Comparison of ENCODE assay signal across 22 cellular contexts in genomic region chr7:149253665-149254064, GRCh38.
"Had no signal": no experiment of that assay in that cellular context is flagged by ENCODE, and none has a peak within 500 bp of the region (broad histone marks: within the 10 kb centered on the region; RNA-seq: fewer than 3 reads in every experiment).

No MANE protein-coding gene starts in this region.

- DNase-seq: activated CD4-positive, alpha-beta T cell treated with anti-CD3 and anti-CD28 coated beads for 36 hours; activated CD4-positive, alpha-beta T cell treated with anti-CD3 and anti-CD28 coated beads, Interleukin-2, amount 50 U/mL, for 1 hour; activated CD8-positive, alpha-beta memory T cell treated with anti-CD3 and anti-CD28 coated beads, Interleukin-2, amount 50 U/mL, for 4 hours; activated CD8-positive, alpha-beta T cell treated with anti-CD3 and anti-CD28 coated beads for 36 hours; activated effector memory CD4-positive, alpha-beta T cell treated with Interleukin-2 at 50 U/mL for 16 hours; activated naive CD4-positive, alpha-beta T cell; IMR-90; NCI-H1092; NCI-H1417; NCI-H1930; NCI-H2171; NCI-H2227 treated with DMSO at 0.1 percent for 48 hours; NCI-H526 treated with DMSO at 0.1 percent for 48 hours; NCI-H82; RPMI8226; SJCRH30; SK-N-SH; T-helper 1 cell; WERI-Rb-1 had no signal

- ATAC-seq: activated CD4-positive, alpha-beta T cell treated with anti-CD3 and anti-CD28 coated beads for 36 hours; activated CD8-positive, alpha-beta T cell treated with anti-CD3 and anti-CD28 coated beads for 36 hours; Right ventricle myocardium inferior had no signal

- H3K4me2 ChIP-seq: KMS-11, SK-N-SH had no signal

- H3K27me3 ChIP-seq: breast epithelium, SJCRH30 had no signal

- H3K27ac ChIP-seq: breast epithelium, KMS-11, WERI-Rb-1 had no signal

- H3K9ac ChIP-seq: KMS-11, SK-N-SH had no signal

- H3K4me3 ChIP-seq: breast epithelium, SJCRH30 had no signal

- H3K4me1 ChIP-seq: breast epithelium had no signal

- H3K9me3 ChIP-seq: breast epithelium, SJCRH30, SK-N-SH had no signal
